Comparison of ENCODE assay signal across 1 cellular context in the genomic region with DNA sequence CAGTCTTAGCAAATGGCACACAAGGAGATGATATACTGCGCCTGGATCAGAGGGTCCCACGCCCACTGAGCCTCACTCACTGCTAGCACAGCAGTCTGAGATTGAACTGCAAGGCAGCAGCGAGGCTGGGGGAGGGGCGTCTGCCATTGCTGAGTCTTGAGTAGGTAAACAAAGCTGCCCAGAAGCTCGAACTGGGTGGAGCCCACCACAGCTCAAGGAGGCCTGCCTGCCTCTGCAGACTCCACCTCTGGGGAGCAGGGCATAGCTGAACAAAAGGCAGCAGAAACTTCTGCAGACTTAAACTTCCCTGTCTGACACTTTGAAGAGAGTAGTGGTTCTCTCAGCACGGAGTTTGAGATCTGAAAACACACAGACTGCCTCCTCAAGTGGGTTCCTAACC.
A peak's percentile ranks its signal among the peaks of the same experiment; 100 is the strongest.
TF ChIP-seq lines count a peak whose summit lies in the region.

No MANE protein-coding gene starts in this region.

TF ChIP-seq in WTC11, 78 proteins besides CTCF, POLR2A, EP300 and RAD21:
- TF ChIP-seq, protein P1, sequence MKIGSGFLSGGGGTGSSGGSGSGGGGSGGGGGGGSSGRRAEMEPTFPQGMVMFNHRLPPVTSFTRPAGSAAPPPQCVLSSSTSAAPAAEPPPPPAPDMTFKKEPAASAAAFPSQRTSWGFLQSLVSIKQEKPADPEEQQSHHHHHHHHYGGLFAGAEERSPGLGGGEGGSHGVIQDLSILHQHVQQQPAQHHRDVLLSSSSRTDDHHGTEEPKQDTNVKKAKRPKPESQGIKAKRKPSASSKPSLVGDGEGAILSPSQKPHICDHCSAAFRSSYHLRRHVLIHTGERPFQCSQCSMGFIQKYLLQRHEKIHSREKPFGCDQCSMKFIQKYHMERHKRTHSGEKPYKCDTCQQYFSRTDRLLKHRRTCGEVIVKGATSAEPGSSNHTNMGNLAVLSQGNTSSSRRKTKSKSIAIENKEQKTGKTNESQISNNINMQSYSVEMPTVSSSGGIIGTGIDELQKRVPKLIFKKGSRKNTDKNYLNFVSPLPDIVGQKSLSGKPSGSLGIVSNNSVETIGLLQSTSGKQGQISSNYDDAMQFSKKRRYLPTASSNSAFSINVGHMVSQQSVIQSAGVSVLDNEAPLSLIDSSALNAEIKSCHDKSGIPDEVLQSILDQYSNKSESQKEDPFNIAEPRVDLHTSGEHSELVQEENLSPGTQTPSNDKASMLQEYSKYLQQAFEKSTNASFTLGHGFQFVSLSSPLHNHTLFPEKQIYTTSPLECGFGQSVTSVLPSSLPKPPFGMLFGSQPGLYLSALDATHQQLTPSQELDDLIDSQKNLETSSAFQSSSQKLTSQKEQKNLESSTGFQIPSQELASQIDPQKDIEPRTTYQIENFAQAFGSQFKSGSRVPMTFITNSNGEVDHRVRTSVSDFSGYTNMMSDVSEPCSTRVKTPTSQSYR (CRISPR knock-in tag; IDR thresholded peaks at IDR 0.05) = peak; percentile 69; the same call in 1 of the 2 replicates
- TF ChIP-seq FOXK1 (CRISPR knock-in tag; IDR thresholded peaks at IDR 0.05) (peak; percentile 41; the same call in 1 of the 2 replicates), FOXP1 (CRISPR knock-in tag; IDR thresholded peaks at IDR 0.05; ENCODE audit: borderline replicate concordance) (peak; percentile 69; the same call in 1 of the 2 replicates)
TF ChIP-seq in WTC11: peak in this region for 3; not testable (repeated sequence) for 75.
